Comparison of ENCODE assay signal across 8 cellular contexts in genomic region chr4:73729534-73730165, GRCh38. TPM values are rescaled to one million over a fixed set of nuclear protein-coding genes. Genes with fewer than 3 reads are reported as not detected.
DNase-seq lines count a peak whose midpoint lies in the region; ATAC-seq and TF ChIP-seq lines count a peak whose summit lies in the region.

No MANE protein-coding gene starts in this region.

- no peak overlapping the region for H3K56ac ChIP-seq in IMR-90 (ENCODE audit: extremely low read depth, insufficient read depth, low read length)

- H3K36me3 Mint-ChIP-seq in T-helper 17 cell (ENCODE audit: low read depth): no peaks in the 10 kb centered on the region

- H3K27ac ChIP-seq in IMR-90 (ENCODE audit: insufficient read depth, low read length) (no peak overlapping the region), Peyer's patch (peak overlapping the region in 1 of 4 donors; percentile 13), lung (ENCODE audit: low read depth in 1 of 2, low read length in 1 of 2) (no peak overlapping the region)

- H4K8ac ChIP-seq in IMR-90 (ENCODE audit: low read depth in 2 of 2, low read length in 2 of 2): peak overlapping the region in 1 of 2 experiments; percentile 76; a peak in 1 of 4 replicates

- H4K20me1 ChIP-seq in IMR-90 (ENCODE audit: insufficient read depth, low read length): no peaks in the 10 kb centered on the region

- in situ Hi-C loops in IMR-90 (cut with MboI; ENCODE audit: low sequenced_read_pairs): loop anchor here (10.0 kb wide), 1 partner anchor 375 kb away; no protein-coding TSS in a partner anchor

- peak overlapping the region; percentile 63 for H2AK9ac ChIP-seq in IMR-90 (replicated peaks; ENCODE audit: low read depth, low read length, poor library complexity)

- H3K27me3 Mint-ChIP-seq in T-helper 17 cell: peaks cover 6% of the 10 kb centered on the region

- no peak overlapping the region for H4K5ac ChIP-seq in IMR-90 (ENCODE audit: low read depth, low read length)

- no peak overlapping the region for H3K4me2 ChIP-seq in IMR-90 (ENCODE audit: low read depth, low read length)

- H3K4me1 ChIP-seq in IMR-90 (ENCODE audit: control insufficient read depth, insufficient read depth, low read length): peaks cover 10% of the 10 kb centered on the region
- no peaks in the 10 kb centered on the region for H3K4me1 ChIP-seq in Peyer's patch
- peaks cover 7 to 10% of the 10 kb centered on the region in 2 donors for H3K4me1 ChIP-seq in lung (ENCODE audit: control insufficient read depth in 2 of 2, insufficient read depth in 2 of 2, low read length in 2 of 2)

- peak; percentile 73 for TF ChIP-seq RAD21 in IMR-90 (IDR thresholded peaks at IDR 0.05; ENCODE audit: low read length)

- no peak overlapping the region for H2BK5ac ChIP-seq in IMR-90 (ENCODE audit: low read depth, low read length, poor library complexity, severe bottlenecking)

- no peak overlapping the region for H3K23ac ChIP-seq in IMR-90 (ENCODE audit: low read depth, low read length)

- peaks cover 4% of the 10 kb centered on the region; the same call in 1 of the 2 replicates for H3K9me1 ChIP-seq in IMR-90 (ENCODE audit: insufficient read depth, low read length)

- H2AFZ ChIP-seq in IMR-90 (replicated peaks; ENCODE audit: low read length, poor library complexity): peak overlapping the region; percentile 1

- peak overlapping the region; percentile 75; the same call in 1 of the 2 replicates for H2AK5ac ChIP-seq in IMR-90 (ENCODE audit: low read depth, low read length)

- peak overlapping the region; percentile 40; the same call in 1 of the 2 replicates for H3K4ac ChIP-seq in IMR-90 (ENCODE audit: low read depth, low read length)

- DNase-seq in GF-D8 (lab: John Stamatoyannopoulos, UW) (peak; percentile 43), IMR-90 (peak; percentile 92), Peyer's patch (peak in 1 of 3 donors; percentile 77), dermis blood vessel endothelial cell (peak; percentile 89), lung (ENCODE audit: low spot score) (peak; percentile 57), T-helper 17 cell (no peak), mesenteric fat pad (ENCODE audit: low spot score) (no peak)

- H3K9me3 ChIP-seq in IMR-90 (ENCODE audit: control insufficient read depth, insufficient read depth, low read length): no peaks in the 10 kb centered on the region
- H3K9me3 ChIP-seq in Peyer's patch: no peaks in the 10 kb centered on the region
- H3K9me3 ChIP-seq in lung (ENCODE audit: control insufficient read depth in 2 of 2, insufficient read depth in 1 of 2, low read length in 1 of 2): no peaks in the 10 kb centered on the region
- H3K9me3 ChIP-seq in T-helper 17 cell (ENCODE audit: control insufficient read depth, low read length, poor library complexity, severe bottlenecking): no peaks in the 10 kb centered on the region

- H3K4me3 ChIP-seq in IMR-90 (ENCODE audit: insufficient read depth, low read depth, low read length) (no peak overlapping the region), Peyer's patch (no peak overlapping the region), lung (no peak overlapping the region)

- dilution Hi-C loops in IMR-90 (cut with HindIII; ENCODE audit: low sequenced_read_pairs, unreplicated experiment): no loop called here

- H2BK20ac ChIP-seq in IMR-90 (ENCODE audit: low read depth, low read length): peak overlapping the region; percentile 66

- H2BK15ac ChIP-seq in IMR-90 (ENCODE audit: low read depth, low read length): peak overlapping the region; percentile 13; the same call in 2 of the 3 replicates

- no peaks in the 10 kb centered on the region for H3K4me1 Mint-ChIP-seq in T-helper 17 cell

- TF ChIP-seq CTCF in IMR-90 (conservative IDR thresholded peaks at IDR 0.05; ENCODE audit: low read depth, low read length) (peak; percentile 84), Peyer's patch (IDR thresholded peaks at IDR 0.05) (peak in 5 of 6 experiments; percentile 40 to 89 (median 83)), lung (IDR thresholded peaks at IDR 0.05; ENCODE audit: control extremely low read depth, extremely low read depth) (peak; percentile 47)

- peak overlapping the region; percentile 57; the same call in 1 of the 2 replicates for H4K91ac ChIP-seq in IMR-90 (ENCODE audit: insufficient read depth, low read depth, low read length)

- no peak for TF ChIP-seq POLR2A in IMR-90 (IDR thresholded peaks at IDR 0.05; ENCODE audit: low read depth, low read length)
- no peak for TF ChIP-seq POLR2A in Peyer's patch (IDR thresholded peaks at IDR 0.05)

- H2BK120ac ChIP-seq in IMR-90 (ENCODE audit: low read depth, low read length): peak overlapping the region; percentile 81

- POLR2A ChIA-PET in IMR-90 (lab: Charles Lee; ENCODE audit: unreplicated experiment): no interaction called here

- H3K27ac Mint-ChIP-seq in T-helper 17 cell: no peak overlapping the region

- peak overlapping the region; percentile 53; the same call in 1 of the 2 replicates for H3K14ac ChIP-seq in IMR-90 (replicated peaks; ENCODE audit: low read depth, low read length)

- no peak overlapping the region for H3K4me3 Mint-ChIP-seq in T-helper 17 cell

- intact Hi-C loops in IMR-90 (cut with micrococcal nuclease): loop anchor here (1.0 to 10.0 kb wide), 7 partner anchors 52 to 405 kb away; partner anchors contain the start of gene CXCL3

- no TSS peak for BruUV-seq in IMR-90 (replicated peaks; lab: Mats Ljungman, UMichigan)

- H3K79me1 ChIP-seq in IMR-90 (ENCODE audit: low read depth in 1 of 2, low read length in 2 of 2): no peaks in the 10 kb centered on the region

- WGBS in IMR-90 (ENCODE audit: extremely low coverage in 2 of 2, insufficient read length in 1 of 2), 2 experiments: no CpG with 5 or more reads among the region's 3 CpGs
- WGBS in lung, 2 donors: 43 to 45% methylated on average over 3 of the region's 3 CpGs

- ATAC-seq in GM21528 (IDR thresholded peaks at IDR 0.05; ENCODE audit: low FRiP score, unreplicated experiment) (peak; percentile 59), IMR-90 (ENCODE audit: low read depth) (peak; percentile 93), lung (ENCODE audit: insufficient read depth, low FRiP score) (no peak), T-helper 17 cell (no peak)

- H3K18ac ChIP-seq in IMR-90 (ENCODE audit: low read depth, low read length): no peak overlapping the region

- H3K27me3 ChIP-seq in IMR-90 (ENCODE audit: control insufficient read depth, insufficient read depth, low read length): no peaks in the 10 kb centered on the region
- H3K27me3 ChIP-seq in Peyer's patch: no peaks in the 10 kb centered on the region
- H3K27me3 ChIP-seq in lung (ENCODE audit: control insufficient read depth, insufficient read depth): no peaks in the 10 kb centered on the region

- no peak overlapping the region for H3K9ac ChIP-seq in IMR-90 (ENCODE audit: low read depth, low read length)

- CTCF ChIA-PET in IMR-90 (lab: Yijun Ruan, JAX): interaction anchor here (0.6 to 1.4 kb wide), 13 partner anchors 11 to 307 kb away, joined by 3 to 5 read pairs (median 4); partner anchors contain the start of gene CXCL8

- H3K36me3 ChIP-seq in IMR-90 (ENCODE audit: control insufficient read depth, insufficient read depth, low read length): no peaks in the 10 kb centered on the region
- H3K36me3 ChIP-seq in Peyer's patch: no peaks in the 10 kb centered on the region
- no peaks in the 10 kb centered on the region for H3K36me3 ChIP-seq in lung (ENCODE audit: control insufficient read depth in 2 of 2, insufficient read depth in 2 of 2, low read length in 2 of 2)

TF ChIP-seq in IMR-90, 13 proteins besides CTCF, POLR2A, EP300 and RAD21:
- TF ChIP-seq RCOR1 (IDR thresholded peaks at IDR 0.05; ENCODE audit: insufficient replicate concordance, low read length) (no peak), CEBPB (IDR thresholded peaks at IDR 0.05; ENCODE audit: low read depth, low read length) (peak; percentile 10; the same call in 1 of the 2 replicates), NFE2L2 (IDR thresholded peaks at IDR 0.05; ENCODE audit: low read depth, low read length) (no peak), SMC3 (IDR thresholded peaks at IDR 0.05; ENCODE audit: low read depth, low read length) (peak; percentile 87)

RNA-seq across cellular contexts. Expression of gene CXCL8, which starts 10.7 kb away (rescaled TPM):
- total RNA-seq in IMR-90 (2012; rRNA removed) (2.7 and 3.3 TPM in 2 replicates), Peyer's patch (10 to 100 TPM in 1 of 4 donors, not detected in 3; 25.6 TPM), dermis blood vessel endothelial cell (21.0 and 47.1 TPM in 2 replicates), lung (100 to 1,000 TPM in 1 of 2 donors, 10 to 100 TPM in 1; 37.4 to 100 TPM), T-helper 17 cell (10 to 100 TPM; 16.2 to 41.3 TPM), mesenteric fat pad (31.5 TPM)
- polyA plus RNA-seq in IMR-90 (2012; rRNA removed) (2.2 and 3.0 TPM in 2 replicates), lung (100 to 1,000 TPM in 1 of 2 donors, 10 to 100 TPM in 1; 33.8 to 501 TPM)
- 0.67 and 2.0 TPM in 2 replicates for polyA plus RNA-seq in IMR-90 (2012; cell fraction: cytosol; rRNA removed)
- polyA plus RNA-seq in IMR-90 (2012; cell fraction: nucleus; rRNA removed; ENCODE audit: low replicate concordance): 0.67 and 14.4 TPM in 2 replicates

Comparison
In these comparisons a context has a peak if more than half of its experiments do, and no peak if none do; other contexts are left out.
1. DNase-seq: peak in GF-D8 (single experiment), IMR-90 (single experiment), dermis blood vessel endothelial cell (single experiment) and lung (single experiment); none in T-helper 17 cell (0 of 3) and mesenteric fat pad (single experiment).
2. ATAC-seq: peak in GM21528 (single experiment) and IMR-90 (single experiment); none in lung (single experiment) and T-helper 17 cell (single experiment).
3. Peak in every context shown above with its lines, with median percentiles within 50 percentile points of each other: CTCF ChIP-seq.